In genomic region chr11:127677813-127678212, GRCh38 we compare ENCODE assay signal across 18 cellular contexts.
DNase-seq lines count a peak whose midpoint lies in the region; ATAC-seq and TF ChIP-seq lines count a peak whose summit lies in the region.
"Had no signal": no experiment of that assay in that cellular context is flagged by ENCODE, and none has a peak within 500 bp of the region (broad histone marks: within the 10 kb centered on the region; RNA-seq: fewer than 3 reads in every experiment).

No MANE protein-coding gene starts in this region.

- no peaks in the 10 kb centered on the region for H3K9me2 ChIP-seq in neural cell (ENCODE audit: insufficient read depth, low read length)

- POLR2A ChIA-PET in WTC11 (lab: Charles Lee), result no interaction called here

- H3K36me3 ChIP-seq in neural cell (ENCODE audit: insufficient read depth, low read length) (no peaks in the 10 kb centered on the region), mucosa of descending colon (ENCODE audit: low read depth) (no peaks in the 10 kb centered on the region)

- H3K27me3 Mint-ChIP-seq in WTC11 (ENCODE audit: low read depth), result no peaks in the 10 kb centered on the region

- H3K4me3 ChIP-seq in neural cell (ENCODE audit: low read length) (peak overlapping the region; percentile 17), mucosa of descending colon (no peak overlapping the region)
- H3K4me3 ChIP-seq: A549, GM23338 had no signal

- peaks cover 4% of the 10 kb centered on the region for H3K4me1 ChIP-seq in mucosa of descending colon (ENCODE audit: low read depth)
- H3K4me1 ChIP-seq: A549 had no signal

- intact Hi-C loops in mucosa of descending colon (cut with DNase I, micrococcal nuclease), result no loop called here

- no peak overlapping the region for H3K4me2 ChIP-seq in neural cell (ENCODE audit: low read length)
- H3K4me2 ChIP-seq: A549, GM23338 had no signal

- H3K27ac ChIP-seq in neural cell (ENCODE audit: low read length), result no peak overlapping the region
- H3K27ac ChIP-seq: 22Rv1, A549, C4-2B, HL-60 had no signal

- no peaks in the 10 kb centered on the region for H3K9me3 ChIP-seq in neural cell (ENCODE audit: low read length)
- H3K9me3 ChIP-seq in mucosa of descending colon, result no peaks in the 10 kb centered on the region
- H3K9me3 ChIP-seq: A549 had no signal

- H3K36me3 Mint-ChIP-seq in WTC11, result no peaks in the 10 kb centered on the region

- DNase-seq in NCI-H1105 treated with DMSO at 0.1 percent for 48 hours (lab: John Stamatoyannopoulos, UW), result peak; percentile 21
- no peak for DNase-seq in NCI-H1105 (lab: John Stamatoyannopoulos, UW)
- peak; percentile 24 for DNase-seq in COR-L47 (lab: John Stamatoyannopoulos, UW)
- DNase-seq in WTC11 (ENCODE audit: low spot score), result no peak
- DNase-seq in activated CD4-positive, alpha-beta T cell treated with anti-CD3 and anti-CD28 coated beads for 1 hour, result no peak
- DNase-seq in epidermal melanocyte (ENCODE audit: insufficient read length, low spot score), result no peak
- DNase-seq in mucosa of descending colon, result no peak
- DNase-seq: AML-193; CD4-positive, alpha-beta T cell; DMS153; GF-D8; HCEC 1CT had no signal

- CTCF ChIA-PET in WTC11 (lab: Charles Lee), result no interaction called here

- TF ChIP-seq EP300 in neural cell (conservative IDR thresholded peaks at IDR 0.05; ENCODE audit: poor library complexity, severe bottlenecking), result no peak

- no peak for TF ChIP-seq RAD21 in neural cell (conservative IDR thresholded peaks at IDR 0.05)

- no peak overlapping the region for H2AFZ ChIP-seq in neural cell (ENCODE audit: low read depth, low read length)
- H2AFZ ChIP-seq: GM23338 had no signal

- H3K79me2 ChIP-seq in neural cell (replicated peaks; ENCODE audit: insufficient read depth, low read length), result no peaks in the 10 kb centered on the region

- no peak overlapping the region for H3K9ac ChIP-seq in neural cell (ENCODE audit: low read length)

- ATAC-seq in WTC11 (peak; percentile 30; the same call in 1 of the 2 replicates), mucosa of descending colon (no peak)
- ATAC-seq: A549, GM23338 had no signal

- H3K9me3 Mint-ChIP-seq in WTC11, result peaks cover 3% of the 10 kb centered on the region; the same call in 1 of the 2 replicates
- H3K9me3 Mint-ChIP-seq: CD4-positive, alpha-beta T cell; GM23338 had no signal

- no peak overlapping the region for H3K27ac Mint-ChIP-seq in WTC11
- H3K27ac Mint-ChIP-seq: CD4-positive, alpha-beta T cell; GM23338 had no signal

- H3K4me1 Mint-ChIP-seq in WTC11, result peaks cover 24% of the 10 kb centered on the region

- no peaks in the 10 kb centered on the region for H3F3A ChIP-seq in neural cell (ENCODE audit: insufficient read depth, low read length, poor library complexity, severe bottlenecking)

- H3K27me3 ChIP-seq in neural cell (ENCODE audit: insufficient read depth, low read depth, low read length), result no peaks in the 10 kb centered on the region

- H3K4me3 Mint-ChIP-seq in WTC11, result no peak overlapping the region
- H3K4me3 Mint-ChIP-seq: CD4-positive, alpha-beta T cell; GM23338 had no signal

- no peak for TF ChIP-seq CTCF in WTC11 (IDR thresholded peaks at IDR 0.05)
- TF ChIP-seq CTCF in neural cell (IDR thresholded peaks at IDR 0.05; ENCODE audit: poor library complexity, severe bottlenecking), result no peak
- TF ChIP-seq CTCF in mucosa of descending colon (IDR thresholded peaks at IDR 0.05), result no peak

- no peaks in the 10 kb centered on the region for H4K20me1 ChIP-seq in neural cell (ENCODE audit: insufficient read depth)

TF ChIP-seq in WTC11, 78 proteins besides CTCF, POLR2A, EP300 and RAD21 (continues in another document):
- no peak for TF ChIP-seq AR (CRISPR knock-in tag; IDR thresholded peaks at IDR 0.05)
- TF ChIP-seq TEAD4 (CRISPR knock-in tag; IDR thresholded peaks at IDR 0.05), result no peak
- TF ChIP-seq ZNF416 (CRISPR knock-in tag; IDR thresholded peaks at IDR 0.05), result no peak
- no peak for TF ChIP-seq ZNF263 (CRISPR knock-in tag; IDR thresholded peaks at IDR 0.05; ENCODE audit: low read depth)
- no peak for TF ChIP-seq MLX (CRISPR knock-in tag; IDR thresholded peaks at IDR 0.05)
- no peak for TF ChIP-seq CBFB (CRISPR knock-in tag; IDR thresholded peaks at IDR 0.05; ENCODE audit: low read depth)
- no peak for TF ChIP-seq FOXK1 (CRISPR knock-in tag; IDR thresholded peaks at IDR 0.05)

TF ChIP-seq in neural cell, 6 proteins besides CTCF, POLR2A, EP300 and RAD21:
- TF ChIP-seq MXI1 (conservative IDR thresholded peaks at IDR 0.05; ENCODE audit: poor library complexity, severe bottlenecking), result no peak
- TF ChIP-seq EZH2 (IDR thresholded peaks at IDR 0.05; ENCODE audit: borderline replicate concordance, insufficient read depth, low read length, poor library complexity, severe bottlenecking), result no peak
- no peak for TF ChIP-seq SMC3 (conservative IDR thresholded peaks at IDR 0.05; ENCODE audit: poor library complexity)
- TF ChIP-seq POLR2AphosphoS5 (IDR thresholded peaks at IDR 0.05), result no peak
- TF ChIP-seq REST (IDR thresholded peaks at IDR 0.05; ENCODE audit: borderline replicate concordance), result no peak
- no peak for TF ChIP-seq TAF1 (IDR thresholded peaks at IDR 0.05; ENCODE audit: low read depth)

Comparison
In these comparisons a context has a peak if more than half of its experiments do, and no peak if none do; other contexts are left out.
1. DNase-seq: peak in NCI-H1105 treated with DMSO at 0.1 percent for 48 hours (single experiment) and COR-L47 (single experiment); none in NCI-H1105 (single experiment), WTC11 (single experiment), activated CD4-positive, alpha-beta T cell treated with anti-CD3 and anti-CD28 coated beads for 1 hour (single experiment), epidermal melanocyte (single experiment) and mucosa of descending colon (0 of 3).